Comparison of ENCODE assay signal across 8 cellular contexts in the genomic region with DNA sequence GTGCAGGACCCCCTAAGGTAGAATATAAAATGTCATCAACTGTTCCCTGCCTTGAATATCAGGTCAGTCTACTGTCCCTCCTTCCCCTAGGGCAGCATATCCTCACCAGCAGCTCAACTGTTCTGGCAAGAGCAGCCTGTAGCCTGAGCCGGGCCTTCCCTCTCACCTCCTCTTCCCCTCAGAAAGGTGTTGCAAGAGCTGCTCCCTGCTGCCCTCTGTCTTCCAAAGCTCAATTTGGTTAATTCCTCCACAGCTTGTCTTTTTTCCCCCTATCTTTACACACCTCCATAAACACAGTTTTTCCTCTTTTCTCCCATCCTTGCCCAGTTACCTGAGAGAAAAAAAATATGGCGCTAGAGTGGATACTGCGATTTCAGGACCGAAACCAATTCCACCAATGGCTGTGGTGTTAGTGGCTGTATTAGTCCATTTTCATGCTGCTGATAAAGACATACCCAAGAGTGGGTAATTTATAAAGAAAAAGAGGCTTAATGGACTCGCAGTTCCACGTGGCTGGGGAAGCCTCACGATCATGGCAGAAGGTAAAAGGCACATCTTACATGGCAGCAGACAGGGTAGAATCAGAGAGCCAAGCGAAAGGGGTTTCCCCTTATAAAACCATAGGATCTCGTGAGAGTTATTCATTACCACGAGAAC.
DNase-seq lines count a peak whose midpoint lies in the region; ATAC-seq and TF ChIP-seq lines count a peak whose summit lies in the region.

No MANE protein-coding gene starts in this region.

- ATAC-seq in GM21423 (IDR thresholded peaks at IDR 0.05; ENCODE audit: unreplicated experiment) (peak; percentile 94), HG03575 (IDR thresholded peaks at IDR 0.05; ENCODE audit: extremely low read depth, insufficient number of reproducible peaks, low FRiP score, unreplicated experiment) (peak; percentile 85), Panc1 (peak; percentile 82; the same call in 1 of the 2 replicates)

- WGBS in stomach, 5 donors = 73 to 77% (median 75%) methylated on average over 10 of the region's 10 CpGs

- BruUV-seq in Panc1 (replicated peaks; lab: Mats Ljungman, UMichigan) = no TSS peak

- peak; percentile 83 for TF ChIP-seq CTCF in Panc1 (IDR thresholded peaks at IDR 0.05)
- TF ChIP-seq CTCF in astrocyte of the spinal cord (IDR thresholded peaks at IDR 0.05; ENCODE audit: low read depth, low read length) = peak; percentile 62
- peak; percentile 53 for TF ChIP-seq CTCF in kidney epithelial cell (IDR thresholded peaks at IDR 0.05; ENCODE audit: insufficient read depth, low read length, poor library complexity, severe bottlenecking)
- peak in 5 of 7 experiments; percentile 29 to 71 (median 50) for TF ChIP-seq CTCF in stomach (IDR thresholded peaks at IDR 0.05)

- no peak for TF ChIP-seq EP300 in stomach (IDR thresholded peaks at IDR 0.05)

- CTCF ChIA-PET in Panc1 (lab: Charles Lee) = interaction anchor here (0.6 to 0.9 kb wide), 2 partner anchors 43 to 494 kb away, joined by 4 to 5 read pairs; no protein-coding TSS in a partner anchor

- no peaks in the 10 kb centered on the region for H3K9me3 ChIP-seq in Panc1 (ENCODE audit: control insufficient read depth, insufficient read depth, low read depth, low read length)
- H3K9me3 ChIP-seq in stomach = no peaks in the 10 kb centered on the region

- TF ChIP-seq POLR2A in stomach (IDR thresholded peaks at IDR 0.05) = no peak

- no peaks in the 10 kb centered on the region; the same call in 1 of the 2 replicates for H3K27me3 ChIP-seq in Panc1 (ENCODE audit: control insufficient read depth, insufficient read depth, low read length)
- no peaks in the 10 kb centered on the region for H3K27me3 ChIP-seq in kidney epithelial cell (ENCODE audit: control insufficient read depth, insufficient read depth, low read length)
- no peaks in the 10 kb centered on the region for H3K27me3 ChIP-seq in stomach

- H3K4me3 ChIP-seq in Panc1 (ENCODE audit: low read depth in 2 of 2, low read length in 2 of 2) (no peak overlapping the region), astrocyte of the spinal cord (ENCODE audit: low read depth, low read length) (no peak overlapping the region), kidney epithelial cell (ENCODE audit: low read depth, low read length) (no peak overlapping the region), stomach (no peak overlapping the region)

- in situ Hi-C loops in Panc1 (cut with HindIII; ENCODE audit: low pct_unique_long_range_greater_than_20kb, low sequenced_read_pairs) = no loop called here
- in situ Hi-C loops in astrocyte of the spinal cord (cut with HindIII; ENCODE audit: low sequenced_read_pairs) = no loop called here

- intact Hi-C loops in Panc1 (cut with micrococcal nuclease; ENCODE audit: unreplicated experiment) = no loop called here
- intact Hi-C loops in stomach (cut with DNase I; ENCODE audit: low total_unique reads) = no loop called here

- H3K27ac ChIP-seq in Panc1 (ENCODE audit: low read length) (no peak overlapping the region), stomach (no peak overlapping the region)

- POLR2A ChIA-PET in Panc1 (lab: Charles Lee) = no interaction called here

- H3K36me3 ChIP-seq in Panc1 (ENCODE audit: control insufficient read depth, insufficient read depth, low read length) = no peaks in the 10 kb centered on the region; the same call in 1 of the 2 replicates
- H3K36me3 ChIP-seq in kidney epithelial cell (ENCODE audit: control insufficient read depth, insufficient read depth, low read length) = no peaks in the 10 kb centered on the region
- no peaks in the 10 kb centered on the region for H3K36me3 ChIP-seq in stomach

- DNase-seq in NCI-H187 treated with DMSO at 0.1 percent for 48 hours (lab: John Stamatoyannopoulos, UW) (peak; percentile 13), NCI-H187 (lab: John Stamatoyannopoulos, UW) (no peak), Panc1 (ENCODE audit: low read depth, low spot score) (peak; percentile 20), astrocyte of the spinal cord (ENCODE audit: low read depth, low spot score) (peak; percentile 63), kidney epithelial cell (ENCODE audit: low read depth) (no peak), stomach (peak; percentile 58)

- no peaks in the 10 kb centered on the region for H3K4me1 ChIP-seq in Panc1 (ENCODE audit: control insufficient read depth, insufficient read depth, low read length)
- peaks cover 0 to 48% (median 15%) of the 10 kb centered on the region in 4 donors for H3K4me1 ChIP-seq in stomach

Comparison
In these comparisons a context has a peak if more than half of its experiments do, and no peak if none do; other contexts are left out.
1. DNase-seq: peak in NCI-H187 treated with DMSO at 0.1 percent for 48 hours (single experiment), Panc1 (single experiment), astrocyte of the spinal cord (single experiment) and stomach (single experiment); none in NCI-H187 (0 of 2) and kidney epithelial cell (single experiment).
2. Peak in every context shown above with its lines, with median percentiles within 50 percentile points of each other: ATAC-seq and CTCF ChIP-seq.